Comparison of ENCODE assay signal across 22 cellular contexts in genomic region chr20:46330831-46331371, GRCh38. TPM values are rescaled to one million over a fixed set of nuclear protein-coding genes. Genes with fewer than 3 reads are reported as not detected.
DNase-seq lines count a peak whose midpoint lies in the region; ATAC-seq and TF ChIP-seq lines count a peak whose summit lies in the region.
"Had no signal": no experiment of that assay in that cellular context is flagged by ENCODE, and none has a peak within 500 bp of the region (broad histone marks: within the 10 kb centered on the region; RNA-seq: fewer than 3 reads in every experiment).

No MANE protein-coding gene starts in this region.

- ATAC-seq in GM18505 (IDR thresholded peaks at IDR 0.05; ENCODE audit: unreplicated experiment), result no peak

- H3K27ac ChIP-seq in BLaER1 treated with 17β-estradiol and CSF1 and Interleukin-3, amounts not matched to agents 10 nM and 100 nM, result peak overlapping the region in 1 of 11 experiments; percentile 73; a peak in 1 of 22 replicates
- H3K27ac ChIP-seq in RWPE1, result peak overlapping the region; percentile 86
- peak overlapping the region; percentile 39 to 67 (median 48) for H3K27ac ChIP-seq in thyroid gland
- H3K27ac ChIP-seq: HL-60, Peyer's patch had no signal

- CTCF ChIA-PET in RWPE1 (lab: Yijun Ruan, JAX), result interaction anchor here (1.2 to 10.7 kb wide), 3 partner anchors 12 to 24 kb away, joined by 3 to 82 read pairs (median 8); no protein-coding TSS in a partner anchor

- H3K4me1 ChIP-seq in BLaER1 treated with 17β-estradiol and CSF1 and Interleukin-3, amounts not matched to agents 10 nM and 100 nM, result peaks cover 35 to 83% (median 70%) of the 10 kb centered on the region in 10 experiments
- peaks cover 15 to 29% of the 10 kb centered on the region in 2 donors for H3K4me1 ChIP-seq in thyroid gland
- H3K4me1 ChIP-seq: Peyer's patch had no signal

- H3K9me3 ChIP-seq in BLaER1 treated with 17β-estradiol and CSF1 and Interleukin-3, amounts not matched to agents 10 nM and 100 nM (replicated peaks in 1 of 11), result no peaks in the 10 kb centered on the region
- H3K9me3 ChIP-seq in thyroid gland, result no peaks in the 10 kb centered on the region
- H3K9me3 ChIP-seq: Peyer's patch, SK-N-SH had no signal

- 75 to 86% methylated on average over 13 of the region's 13 CpGs for WGBS in thyroid gland, 2 donors

- peaks cover 0 to 10% (median 0%) of the 10 kb centered on the region in 11 experiments; a peak in 5 of 22 replicates for H4K20me1 ChIP-seq in BLaER1 treated with 17β-estradiol and CSF1 and Interleukin-3, amounts not matched to agents 10 nM and 100 nM

- DNase-seq in RWPE1 (ENCODE audit: low spot score) (no peak), myocyte (ENCODE audit: low read depth) (peak; percentile 55), thyroid gland (no peak), DMS53 treated with DMSO at 0.1 percent for 48 hours (lab: John Stamatoyannopoulos, UW; ENCODE audit: unreplicated experiment) (no peak)
- no peak for DNase-seq in activated CD4-positive, alpha-beta T cell treated with anti-CD3 and anti-CD28 coated beads for 4 hours
- DNase-seq: C1 segment of cervical spinal cord; CD4-positive, alpha-beta memory T cell; GF-D8; Kasumi-1; NCI-H1694; NCI-H2227 treated with DMSO at 0.1 percent for 48 hours; Peyer's patch; SIG-M5; SK-N-SH; SW 1271 had no signal

- intact Hi-C loops in thyroid gland (cut with DNase I), result no loop called here

- H3K4me2 ChIP-seq in BLaER1 treated with 17β-estradiol and CSF1 and Interleukin-3, amounts not matched to agents 10 nM and 100 nM, result peak overlapping the region in 8 of 11 experiments; percentile 75 to 85 (median 80); a peak in 15 of 22 replicates
- H3K4me2 ChIP-seq: SK-N-SH had no signal

- no peak for TF ChIP-seq POLR2A in thyroid gland (IDR thresholded peaks at IDR 0.05)
- no peak for TF ChIP-seq POLR2A in GM18505 (IDR thresholded peaks at IDR 0.05; ENCODE audit: borderline replicate concordance, extremely low read depth, insufficient read depth, insufficient read length)

- H3K9ac ChIP-seq in BLaER1 treated with 17β-estradiol and CSF1 and Interleukin-3, amounts not matched to agents 10 nM and 100 nM, result peak overlapping the region in 1 of 11 experiments; percentile 32; a peak in 1 of 22 replicates
- H3K9ac ChIP-seq: SK-N-SH had no signal

- no peaks in the 10 kb centered on the region for H3K27me3 ChIP-seq in BLaER1 treated with 17β-estradiol and CSF1 and Interleukin-3, amounts not matched to agents 10 nM and 100 nM
- H3K27me3 ChIP-seq in thyroid gland, result no peaks in the 10 kb centered on the region
- H3K27me3 ChIP-seq: Peyer's patch had no signal

- POLR2A ChIA-PET in RWPE1 (lab: Yijun Ruan, JAX; ENCODE audit: low non-redundant PET), result no interaction called here

- TF ChIP-seq CTCF in RWPE1 (conservative IDR thresholded peaks at IDR 0.05; ENCODE audit: low read depth), result no peak
- no peak for TF ChIP-seq CTCF in thyroid gland (IDR thresholded peaks at IDR 0.05)

- no peak overlapping the region for H3K4me3 ChIP-seq in BLaER1 treated with 17β-estradiol and CSF1 and Interleukin-3, amounts not matched to agents 10 nM and 100 nM
- no peak overlapping the region for H3K4me3 ChIP-seq in thyroid gland (replicated peaks in 1 of 3)
- H3K4me3 ChIP-seq: Peyer's patch had no signal

- H3K36me3 ChIP-seq in BLaER1 treated with 17β-estradiol and CSF1 and Interleukin-3, amounts not matched to agents 10 nM and 100 nM, result no peaks in the 10 kb centered on the region
- no peaks in the 10 kb centered on the region for H3K36me3 ChIP-seq in thyroid gland
- H3K36me3 ChIP-seq: Peyer's patch had no signal

RNA-seq across cellular contexts. Expression of gene CDH22, which starts 22.6 kb away (rescaled TPM):
- total RNA-seq in myocyte (not detected in 2 replicates), thyroid gland (1 to 10 TPM in 2 of 4 donors, under 1 TPM in 2; 0.38 to 3.0 (median 1.2) TPM)
- not detected for polyA plus RNA-seq in myocyte (2012)
- total RNA-seq: CD4-positive, alpha-beta memory T cell; MCF 10A; NCI-H460; OCI-LY7; Peyer's patch had no signal
- polyA plus RNA-seq: AG04450; CD4-positive, alpha-beta memory T cell; SK-N-SH had no signal
